Comparison of ENCODE assay signal across 1 cellular context in genomic region chr15:41603411-41603935, GRCh38.
TF ChIP-seq lines count a peak whose summit lies in the region.

No MANE protein-coding gene starts in this region.

TF ChIP-seq in endothelial cell of umbilical vein, 7 proteins besides CTCF, POLR2A, EP300 and RAD21:
- TF ChIP-seq EZH2 (IDR thresholded peaks at IDR 0.05; ENCODE audit: borderline replicate concordance, low read depth, low read length, severe bottlenecking) (no peak), JUN (IDR thresholded peaks at IDR 0.05; ENCODE audit: borderline replicate concordance, insufficient read depth, insufficient read length, low read depth) (no peak), GATA2 (IDR thresholded peaks at IDR 0.05; ENCODE audit: insufficient read depth, insufficient read length, low read depth, low read length) (no peak), POLR2AphosphoS5 (IDR thresholded peaks at IDR 0.05; ENCODE audit: insufficient read depth, low read depth, low read length) (no peak), MYC (IDR thresholded peaks at IDR 0.05; ENCODE audit: low read depth, low read length) (no peak), FOS (IDR thresholded peaks at IDR 0.05; ENCODE audit: borderline replicate concordance, insufficient read depth, low read length) (no peak)
- TF ChIP-seq, protein P1, sequence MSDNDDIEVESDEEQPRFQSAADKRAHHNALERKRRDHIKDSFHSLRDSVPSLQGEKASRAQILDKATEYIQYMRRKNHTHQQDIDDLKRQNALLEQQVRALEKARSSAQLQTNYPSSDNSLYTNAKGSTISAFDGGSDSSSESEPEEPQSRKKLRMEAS (IDR thresholded peaks at IDR 0.05; ENCODE audit: insufficient read depth, insufficient read length), result no peak
